ENCODE assay signal across 8 cellular contexts in the genomic region with DNA sequence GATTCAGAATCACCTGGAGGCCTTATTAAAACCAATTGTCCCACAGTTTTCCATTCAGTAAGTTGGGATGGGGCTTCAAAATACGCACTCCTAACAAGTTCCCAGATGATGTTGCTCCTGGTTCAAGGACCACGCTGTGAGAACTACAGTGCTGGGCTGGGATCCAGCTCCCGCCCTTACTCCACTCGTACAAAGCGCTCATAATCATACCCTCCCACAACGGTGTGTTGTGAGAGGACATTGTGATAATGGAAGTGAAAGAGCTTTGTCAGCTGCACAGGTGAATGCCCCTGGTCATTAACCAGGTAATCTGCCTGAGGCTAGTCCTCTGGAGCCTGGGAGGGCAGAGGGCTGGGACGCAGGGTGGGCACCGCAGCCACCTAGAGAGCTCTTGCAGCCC. TPM values are rescaled to one million over a fixed set of nuclear protein-coding genes. Genes with fewer than 3 reads are reported as not detected.
DNase-seq lines count a peak whose midpoint lies in the region; ATAC-seq and TF ChIP-seq lines count a peak whose summit lies in the region.

No MANE protein-coding gene starts in this region.

- H3K27ac Mint-ChIP-seq in CD14-positive monocyte (peak overlapping the region; percentile 96 to 99 (median 97)), naive B cell (peak overlapping the region in 4 of 6 donors; percentile 75 to 93 (median 90))

- in situ Hi-C loops in brain microvascular endothelial cell (cut with HindIII; ENCODE audit: low pct_ligation_motif_present, low sequenced_read_pairs): no loop called here

- H3K4me3 Mint-ChIP-seq in CD14-positive monocyte: peak overlapping the region; percentile 85 to 86
- H3K4me3 Mint-ChIP-seq in naive B cell: peak overlapping the region; percentile 75 to 94 (median 92)

- intact Hi-C loops in CD14-positive monocyte (cut with micrococcal nuclease): loop anchor here in 1 of 2 donors (10.0 kb wide), 1 partner anchor 351 kb away; no protein-coding TSS in a partner anchor

- peaks cover 0 to 1% (median 0%) of the 10 kb centered on the region in 7 donors for H3K9me3 Mint-ChIP-seq in CD14-positive monocyte
- H3K9me3 Mint-ChIP-seq in naive B cell: no peaks in the 10 kb centered on the region

- peaks cover 2 to 5% (median 3%) of the 10 kb centered on the region in 3 donors for H3K27me3 Mint-ChIP-seq in CD14-positive monocyte (ENCODE audit: low read depth in 3 of 3)
- H3K27me3 Mint-ChIP-seq in naive B cell: no peaks in the 10 kb centered on the region

- H3K4me3 ChIP-seq in brain microvascular endothelial cell (ENCODE audit: low read depth, low read length): no peak overlapping the region

- H3K4me1 Mint-ChIP-seq in CD14-positive monocyte (peaks cover 63% of the 10 kb centered on the region), naive B cell (peaks cover 54 to 89% (median 78%) of the 10 kb centered on the region in 3 donors)

- no peaks in the 10 kb centered on the region for H3K36me3 ChIP-seq in brain microvascular endothelial cell (replicated peaks)

- H3K27ac ChIP-seq in brain microvascular endothelial cell: peak overlapping the region; percentile 88

- no peak for DNase-seq in CD14-positive monocyte (ENCODE audit: low spot score)
- DNase-seq in NCI-H146 treated with DMSO at 0.1 percent for 48 hours (lab: John Stamatoyannopoulos, UW; ENCODE audit: unreplicated experiment): peak; percentile 71
- DNase-seq in brain microvascular endothelial cell: no peak
- DNase-seq in naive B cell: no peak
- DNase-seq in NCI-H526 treated with DMSO at 0.1 percent for 48 hours (lab: John Stamatoyannopoulos, UW): no peak
- no peak for DNase-seq in stimulated activated naive CD8-positive, alpha-beta T cell treated with anti-CD3 and anti-CD28 coated beads, Interleukin-15, Interleukin-2, amounts not matched to agents 100 U/mL and 50 U/mL, for 24 hours
- DNase-seq in cerebellar cortex (ENCODE audit: low spot score): no peak
- DNase-seq in HPDE6-E6E7 (ENCODE audit: extremely low spot score): no peak

- ATAC-seq in naive B cell (ENCODE audit: low read depth in 2 of 2): no peak
- no peak for ATAC-seq in stimulated activated naive CD8-positive, alpha-beta T cell treated with anti-CD3 and anti-CD28 coated beads, Interleukin-15, Interleukin-2, amounts not matched to agents 100 U/mL and 50 U/mL, for 24 hours

- H3K27me3 ChIP-seq in brain microvascular endothelial cell (replicated peaks): no peaks in the 10 kb centered on the region

- no peak for TF ChIP-seq CTCF in CD14-positive monocyte (IDR thresholded peaks at IDR 0.05)
- TF ChIP-seq CTCF in brain microvascular endothelial cell (IDR thresholded peaks at IDR 0.05; ENCODE audit: low read depth, low read length, missing control alignments): no peak

- peaks cover 12 to 14% of the 10 kb centered on the region in 2 donors for H3K36me3 Mint-ChIP-seq in CD14-positive monocyte
- H3K36me3 Mint-ChIP-seq in naive B cell: no peaks in the 10 kb centered on the region

RNA-seq across cellular contexts. Expression of a gene that starts 1.3 kb away (rescaled TPM):
- polyA plus RNA-seq in CD14-positive monocyte (10 to 100 TPM; 43.0 to 89.0 TPM), naive B cell (ENCODE audit: low read depth in 6 of 6) (100 to 1,000 TPM; 146 to 292 (median 225) TPM)
